ENCODE assay signal across 12 cellular contexts in genomic region chr5:68046445-68046844, GRCh38.
DNase-seq lines count a peak whose midpoint lies in the region; ATAC-seq and TF ChIP-seq lines count a peak whose summit lies in the region.
"Had no signal": no experiment of that assay in that cellular context is flagged by ENCODE, and none has a peak within 500 bp of the region (broad histone marks: within the 10 kb centered on the region; RNA-seq: fewer than 3 reads in every experiment).

No MANE protein-coding gene starts in this region.

- DNase-seq in A673 (ENCODE audit: low spot score) (peak; percentile 49), LHCN-M2 (ENCODE audit: low read depth) (peak; percentile 98), amniotic stem cell (lab: John Stamatoyannopoulos, UW) (peak; percentile 91), kidney glomerular epithelial cell (lab: John Stamatoyannopoulos, UW) (peak; percentile 96), NCI-H526 treated with DMSO at 0.1 percent for 48 hours (lab: John Stamatoyannopoulos, UW) (no peak), NCI-H146 treated with DMSO at 0.1 percent for 48 hours (lab: John Stamatoyannopoulos, UW; ENCODE audit: unreplicated experiment) (no peak), left ventricle myocardium inferior (no peak)
- DNase-seq: colonic mucosa, KG1, RPMI8226, substantia nigra had no signal

- POLR2A ChIA-PET in A673 (lab: Charles Lee; ENCODE audit: low non-redundant PET) = no interaction called here

- ATAC-seq in HG02973 (IDR thresholded peaks at IDR 0.05; ENCODE audit: unreplicated experiment) = no peak

- H3K27me3 ChIP-seq in A673 (replicated peaks; ENCODE audit: insufficient read depth, low read depth, low read length, poor library complexity) = peaks cover 17% of the 10 kb centered on the region
- no peaks in the 10 kb centered on the region for H3K27me3 ChIP-seq in left ventricle myocardium inferior (ENCODE audit: low read depth)
- H3K27me3 ChIP-seq: colonic mucosa had no signal

- H3K27ac ChIP-seq in A673 (ENCODE audit: low read depth, low read length, poor library complexity, severe bottlenecking) = no peak overlapping the region
- H3K27ac ChIP-seq in left ventricle myocardium inferior (replicated peaks) = no peak overlapping the region
- H3K27ac ChIP-seq: colonic mucosa had no signal

- H3K4me1 ChIP-seq in A673 (ENCODE audit: insufficient read depth, low read length, poor library complexity, severe bottlenecking) = peaks cover 14% of the 10 kb centered on the region
- peaks cover 11% of the 10 kb centered on the region for H3K4me1 ChIP-seq in left ventricle myocardium inferior
- H3K4me1 ChIP-seq: colonic mucosa had no signal

- no TSS peak for BruUV-seq in A673 (replicated peaks; lab: Mats Ljungman, UMichigan)

- intact Hi-C loops in A673 (cut with micrococcal nuclease; ENCODE audit: unreplicated experiment) (no loop called here), left ventricle myocardium inferior (cut with micrococcal nuclease) (no loop called here)

- TF ChIP-seq CTCF in A673 (conservative IDR thresholded peaks at IDR 0.05; ENCODE audit: low read depth, low read length) = no peak
- TF ChIP-seq CTCF in left ventricle myocardium inferior (IDR thresholded peaks at IDR 0.05; ENCODE audit: borderline replicate concordance) = no peak

- CTCF ChIA-PET in A673 (lab: Charles Lee) = interaction anchor here (0.6 kb wide), 1 partner anchor 857 kb away, joined by 5 read pairs; no protein-coding TSS in a partner anchor

- peaks cover 16% of the 10 kb centered on the region for H3K9me3 ChIP-seq in A673 (ENCODE audit: low read depth, low read length, poor library complexity, severe bottlenecking)
- H3K9me3 ChIP-seq in left ventricle myocardium inferior (replicated peaks) = peaks cover 16% of the 10 kb centered on the region
- H3K9me3 ChIP-seq: colonic mucosa had no signal

- H3K36me3 ChIP-seq in A673 (ENCODE audit: insufficient read depth, low read length, poor library complexity, severe bottlenecking) (no peaks in the 10 kb centered on the region), left ventricle myocardium inferior (no peaks in the 10 kb centered on the region)
- H3K36me3 ChIP-seq: colonic mucosa had no signal

- H3K4me3 ChIP-seq in A673 (ENCODE audit: low read depth, low read length, poor library complexity, severe bottlenecking) = no peak overlapping the region
- no peak overlapping the region for H3K4me3 ChIP-seq in left ventricle myocardium inferior
- H3K4me3 ChIP-seq: colonic mucosa had no signal

Comparison
In these comparisons a context has a peak if more than half of its experiments do, and no peak if none do; other contexts are left out.
1. DNase-seq: peak in A673 (single experiment), LHCN-M2 (single experiment), amniotic stem cell (single experiment) and kidney glomerular epithelial cell (single experiment); none in NCI-H526 treated with DMSO at 0.1 percent for 48 hours (single experiment), NCI-H146 treated with DMSO at 0.1 percent for 48 hours (single experiment) and left ventricle myocardium inferior (single experiment).